ENCODE assay signal across 31 cellular contexts in genomic region chr1:99334991-99335390, GRCh38.
"Had no signal": no experiment of that assay in that cellular context is flagged by ENCODE, and none has a peak within 500 bp of the region (broad histone marks: within the 10 kb centered on the region; RNA-seq: fewer than 3 reads in every experiment).

No MANE protein-coding gene starts in this region.

- H3K27me3 ChIP-seq: body of pancreas, dorsolateral prefrontal cortex, esophagus muscularis mucosa, foreskin keratinocyte, gastrocnemius medialis, heart left ventricle had no signal

- H3K9me3 Mint-ChIP-seq: activated CD4-positive, alpha-beta memory T cell treated with anti-CD3 and anti-CD28 coated beads, Interleukin-2, amount 10 ng/mL, durations not matched to agents 7 days and 5 days; activated CD4-positive, alpha-beta T cell treated with anti-CD3 and anti-CD28 coated beads, Interleukin-2, amount 10 ng/mL, durations not matched to agents 7 days and 5 days; activated T-cell treated with anti-CD3 and anti-CD28 coated beads, Interleukin-2, amount 50 U/mL, for 24 hours; activated T-cell treated with anti-CD3 and anti-CD28 coated beads, Interleukin-2, amount 50 U/mL, for 72 hours; dendritic cell treated with granulocyte-macrophage colony-stimulating factor and Interleukin-4, amounts not matched to agents 40 ng/mL and 50 ng/mL, for 4 days; effector memory CD8-positive, alpha-beta T cell; WTC11 had no signal

- H3K9me3 ChIP-seq: body of pancreas, esophagus muscularis mucosa, gastrocnemius medialis had no signal

- H3K4me1 ChIP-seq: body of pancreas, esophagus muscularis mucosa, foreskin keratinocyte, gastrocnemius medialis, heart left ventricle had no signal

- H3K27me3 Mint-ChIP-seq: activated CD4-positive, alpha-beta memory T cell treated with anti-CD3 and anti-CD28 coated beads, Interleukin-2, amount 10 ng/mL, durations not matched to agents 7 days and 5 days; activated CD4-positive, alpha-beta T cell treated with anti-CD3 and anti-CD28 coated beads, Interleukin-2, amount 10 ng/mL, durations not matched to agents 7 days and 5 days; activated naive CD8-positive, alpha-beta T cell; activated T-cell treated with anti-CD3 and anti-CD28 coated beads, Interleukin-2, amount 50 U/mL, for 24 hours; dendritic cell treated with granulocyte-macrophage colony-stimulating factor and Interleukin-4, amounts not matched to agents 40 ng/mL and 50 ng/mL, for 4 days; effector memory CD8-positive, alpha-beta T cell had no signal

- DNase-seq: activated CD4-positive, alpha-beta memory T cell treated with anti-CD3 and anti-CD28 coated beads, Interleukin-2, amount 10 ng/mL, durations not matched to agents 7 days and 5 days; activated CD4-positive, alpha-beta T cell treated with anti-CD3 and anti-CD28 coated beads for 1 hour; activated CD4-positive, alpha-beta T cell treated with anti-CD3 and anti-CD28 coated beads for 4 hours; activated CD4-positive, alpha-beta T cell treated with anti-CD3 and anti-CD28 coated beads, Interleukin-2, amount 10 ng/mL, durations not matched to agents 7 days and 5 days; activated CD4-positive, alpha-beta T cell treated with anti-CD3 and anti-CD28 coated beads, Interleukin-2, amount 50 U/mL, for 4 hours; activated CD8-positive, alpha-beta memory T cell treated with anti-CD3 and anti-CD28 coated beads, Interleukin-2, amount 50 U/mL, for 48 hours; activated gamma-delta T cell; activated naive CD4-positive, alpha-beta T cell treated with anti-CD3 and anti-CD28 coated beads, Interleukin-2, amount 50 U/mL, for 16 hours; activated naive CD4-positive, alpha-beta T cell treated with Interleukin-2 at 50 U/mL for 16 hours; activated T-cell treated with anti-CD3 and anti-CD28 coated beads for 4 hours; activated T-cell treated with anti-CD3 and anti-CD28 coated beads, Interleukin-2, amount 50 U/mL, for 24 hours; activated T-cell treated with anti-CD3 and anti-CD28 coated beads, Interleukin-2, amount 50 U/mL, for 72 hours; amygdala; aorta; body of pancreas; central memory CD4-positive, alpha-beta T cell; cerebellar nuclear complex; dorsolateral prefrontal cortex; effector CD4-positive, alpha-beta T cell; effector memory CD8-positive, alpha-beta T cell; erythroblast; foreskin keratinocyte; gastrocnemius medialis; glutamatergic neuron; heart left ventricle; T-helper 2 cell had no signal

- H3K4me3 Mint-ChIP-seq: activated CD4-positive, alpha-beta memory T cell treated with anti-CD3 and anti-CD28 coated beads, Interleukin-2, amount 10 ng/mL, durations not matched to agents 7 days and 5 days; activated CD4-positive, alpha-beta T cell treated with anti-CD3 and anti-CD28 coated beads, Interleukin-2, amount 10 ng/mL, durations not matched to agents 7 days and 5 days; activated naive CD8-positive, alpha-beta T cell; activated T-cell treated with anti-CD3 and anti-CD28 coated beads, Interleukin-2, amount 50 U/mL, for 24 hours; activated T-cell treated with anti-CD3 and anti-CD28 coated beads, Interleukin-2, amount 50 U/mL, for 72 hours; dendritic cell treated with granulocyte-macrophage colony-stimulating factor and Interleukin-4, amounts not matched to agents 40 ng/mL and 50 ng/mL, for 4 days; effector memory CD8-positive, alpha-beta T cell; WTC11 had no signal

- ATAC-seq: activated T-cell treated with anti-CD3 and anti-CD28 coated beads, Interleukin-2, amount 50 U/mL, for 72 hours; body of pancreas; effector memory CD8-positive, alpha-beta T cell; foreskin keratinocyte; gastrocnemius medialis; heart left ventricle; WTC11 had no signal

- H3K4me3 ChIP-seq: body of pancreas, coronary artery, dorsolateral prefrontal cortex, esophagus muscularis mucosa, gastrocnemius medialis, heart left ventricle had no signal

- H3K36me3 ChIP-seq: esophagus muscularis mucosa, gastrocnemius medialis, heart left ventricle had no signal

- H3K4me1 Mint-ChIP-seq: activated CD4-positive, alpha-beta memory T cell treated with anti-CD3 and anti-CD28 coated beads, Interleukin-2, amount 10 ng/mL, durations not matched to agents 7 days and 5 days; activated CD4-positive, alpha-beta T cell treated with anti-CD3 and anti-CD28 coated beads, Interleukin-2, amount 10 ng/mL, durations not matched to agents 7 days and 5 days had no signal

- H3K27ac Mint-ChIP-seq: activated CD4-positive, alpha-beta memory T cell treated with anti-CD3 and anti-CD28 coated beads, Interleukin-2, amount 10 ng/mL, durations not matched to agents 7 days and 5 days; activated CD4-positive, alpha-beta T cell treated with anti-CD3 and anti-CD28 coated beads, Interleukin-2, amount 10 ng/mL, durations not matched to agents 7 days and 5 days; activated naive CD8-positive, alpha-beta T cell; activated T-cell treated with anti-CD3 and anti-CD28 coated beads, Interleukin-2, amount 50 U/mL, for 24 hours; activated T-cell treated with anti-CD3 and anti-CD28 coated beads, Interleukin-2, amount 50 U/mL, for 72 hours; dendritic cell treated with granulocyte-macrophage colony-stimulating factor and Interleukin-4, amounts not matched to agents 40 ng/mL and 50 ng/mL, for 4 days; effector memory CD8-positive, alpha-beta T cell; WTC11 had no signal

- H3K36me3 Mint-ChIP-seq: activated naive CD8-positive, alpha-beta T cell; WTC11 had no signal

- H3K27ac ChIP-seq: body of pancreas, coronary artery, esophagus muscularis mucosa, foreskin keratinocyte, gastrocnemius medialis, heart left ventricle had no signal
